1 cellular context compared by ENCODE assay signal in the genomic region with DNA sequence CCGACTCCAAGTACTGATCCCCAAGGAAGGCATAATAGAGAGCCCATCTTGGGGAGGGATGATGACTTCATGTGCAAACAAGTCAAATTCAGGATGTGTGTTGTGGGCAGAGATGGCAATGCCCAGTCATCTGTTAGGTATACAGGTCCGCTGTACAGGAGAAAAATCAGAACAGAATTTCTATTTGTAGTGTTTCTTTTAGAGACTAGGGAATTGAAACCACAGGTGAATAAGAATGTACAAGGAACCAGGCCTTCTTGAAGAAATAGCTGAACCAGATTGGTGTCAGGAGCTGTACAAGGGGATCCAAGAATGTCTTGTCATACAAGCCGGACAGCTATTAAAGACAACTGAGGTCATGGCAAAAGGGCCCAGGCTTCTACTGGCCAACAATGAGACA.
TF ChIP-seq lines count a peak whose summit lies in the region.

No MANE protein-coding gene starts in this region.

TF ChIP-seq in IMR-90, 13 proteins besides CTCF, POLR2A, EP300 and RAD21:
- no peak for TF ChIP-seq MXI1 (IDR thresholded peaks at IDR 0.05; ENCODE audit: borderline replicate concordance, low read depth, low read length)
- no peak for TF ChIP-seq MAZ (IDR thresholded peaks at IDR 0.05; ENCODE audit: borderline replicate concordance, low read depth, low read length)
- no peak for TF ChIP-seq CEBPB (IDR thresholded peaks at IDR 0.05; ENCODE audit: low read depth, low read length)
- no peak for TF ChIP-seq RCOR1 (IDR thresholded peaks at IDR 0.05; ENCODE audit: insufficient replicate concordance, low read length)
- no peak for TF ChIP-seq RFX5 (IDR thresholded peaks at IDR 0.05; ENCODE audit: low read depth, low read length)
- TF ChIP-seq SMC3 (IDR thresholded peaks at IDR 0.05; ENCODE audit: low read depth, low read length): no peak
- no peak for TF ChIP-seq ELK1 (IDR thresholded peaks at IDR 0.05; ENCODE audit: borderline replicate concordance, low read depth, low read length)
- TF ChIP-seq CHD1 (IDR thresholded peaks at IDR 0.05; ENCODE audit: low read depth, low read length): no peak
- TF ChIP-seq USF2 (IDR thresholded peaks at IDR 0.05; ENCODE audit: low read depth, low read length): no peak
- no peak for TF ChIP-seq BHLHE40 (IDR thresholded peaks at IDR 0.05; ENCODE audit: low read depth, low read length)
- no peak for TF ChIP-seq FOS (IDR thresholded peaks at IDR 0.05; ENCODE audit: low read depth, low read length)
- TF ChIP-seq MAFK (IDR thresholded peaks at IDR 0.05; ENCODE audit: low read depth, low read length): no peak
- TF ChIP-seq NFE2L2 (IDR thresholded peaks at IDR 0.05; ENCODE audit: low read depth, low read length): no peak
TF ChIP-seq in IMR-90: peak in this region for 0.
